12 cellular contexts compared by ENCODE assay signal in the genomic region with DNA sequence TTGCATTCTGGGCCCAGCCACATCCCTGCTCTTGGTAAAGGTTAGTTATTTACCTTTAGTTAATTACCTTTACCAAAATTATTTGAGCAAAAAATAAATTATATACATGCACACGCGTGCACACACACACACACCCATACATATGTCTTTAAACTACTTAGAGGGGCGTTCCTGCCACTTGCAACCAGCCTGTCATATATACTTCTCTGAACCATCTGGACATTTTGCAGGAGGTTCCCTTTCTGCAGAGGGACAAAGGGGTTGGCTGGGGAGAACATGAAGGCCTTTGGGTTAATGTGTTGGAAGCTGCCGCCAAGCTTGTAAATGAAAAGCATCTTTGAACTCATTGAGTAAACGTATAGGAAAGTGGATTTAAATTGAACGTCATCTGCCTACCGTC. TPM values are rescaled to one million over a fixed set of nuclear protein-coding genes. Genes with fewer than 3 reads are reported as not detected.
DNase-seq lines count a peak whose midpoint lies in the region; ATAC-seq, FAIRE-seq and TF ChIP-seq lines count a peak whose summit lies in the region.
"Had no signal": no experiment of that assay in that cellular context is flagged by ENCODE, and none has a peak within 500 bp of the region (broad histone marks: within the 10 kb centered on the region; RNA-seq: fewer than 3 reads in every experiment).

No MANE protein-coding gene starts in this region.

- TF ChIP-seq CTCF in CD14-positive monocyte (IDR thresholded peaks at IDR 0.05) (no peak), GM12865 (IDR thresholded peaks at IDR 0.05; ENCODE audit: insufficient read depth, low read depth, low read length, missing control alignments) (no peak), RWPE1 (conservative IDR thresholded peaks at IDR 0.05; ENCODE audit: low read depth) (no peak), D721Med (IDR thresholded peaks at IDR 0.05; ENCODE audit: insufficient read depth, missing control alignments) (no peak)

- POLR2A ChIA-PET in RWPE1 (lab: Yijun Ruan, JAX; ENCODE audit: low non-redundant PET) = interaction anchor here (1.1 kb wide), 1 partner anchor 144 kb away, joined by 3 read pairs; no protein-coding TSS in a partner anchor

- peaks cover 5 to 7% (median 6%) of the 10 kb centered on the region in 7 donors for H3K9me3 Mint-ChIP-seq in CD14-positive monocyte
- peaks cover 15% of the 10 kb centered on the region for H3K9me3 Mint-ChIP-seq in activated T-helper 2 cell treated with anti-CD3 and anti-CD28 coated beads, Interferon-gamma antibody, Interleukin-2, Interleukin-4, amounts not matched to agents 10 μg/mL and 5 μg/mL and 100 μg/mL, durations not matched to agents 14 hours and 24 hours and 36 hours
- H3K9me3 Mint-ChIP-seq in natural killer cell treated with Interleukin-12 subunit alpha and Interleukin-12 subunit beta and Interleukin-15 and Interleukin-18, amount 100 ng/mL, for 72 hours = no peaks in the 10 kb centered on the region

- H3K4me3 Mint-ChIP-seq in CD14-positive monocyte = peak overlapping the region in 1 of 2 donors; percentile 79
- H3K4me3 Mint-ChIP-seq in activated T-helper 2 cell treated with anti-CD3 and anti-CD28 coated beads, Interferon-gamma antibody, Interleukin-2, Interleukin-4, amounts not matched to agents 10 μg/mL and 5 μg/mL and 100 μg/mL, durations not matched to agents 14 hours and 24 hours and 36 hours (ENCODE audit: low read depth) = peak overlapping the region; percentile 17
- peak overlapping the region; percentile 65 for H3K4me3 Mint-ChIP-seq in natural killer cell treated with Interleukin-12 subunit alpha and Interleukin-12 subunit beta and Interleukin-15 and Interleukin-18, amount 100 ng/mL, for 72 hours

- peak overlapping the region; percentile 44 to 93 (median 80) for H3K27ac Mint-ChIP-seq in CD14-positive monocyte
- peak overlapping the region; percentile 88 for H3K27ac Mint-ChIP-seq in activated T-helper 2 cell treated with anti-CD3 and anti-CD28 coated beads, Interferon-gamma antibody, Interleukin-2, Interleukin-4, amounts not matched to agents 10 μg/mL and 5 μg/mL and 100 μg/mL, durations not matched to agents 14 hours and 24 hours and 36 hours
- H3K27ac Mint-ChIP-seq in natural killer cell treated with Interleukin-12 subunit alpha and Interleukin-12 subunit beta and Interleukin-15 and Interleukin-18, amount 100 ng/mL, for 72 hours = peak overlapping the region; percentile 54 to 56

- no peak for DNase-seq in CD14-positive monocyte (ENCODE audit: low spot score)
- DNase-seq in GM12865 (ENCODE audit: low read depth) = no peak
- DNase-seq in activated T-helper 2 cell treated with anti-CD3 and anti-CD28 coated beads, Interferon-gamma antibody, Interleukin-2, Interleukin-4, amounts not matched to agents 10 μg/mL and 5 μg/mL and 100 μg/mL, durations not matched to agents 14 hours and 24 hours and 36 hours (ENCODE audit: low spot score) = no peak
- no peak for DNase-seq in natural killer cell treated with Interleukin-12 subunit alpha and Interleukin-12 subunit beta and Interleukin-15 and Interleukin-18, amount 100 ng/mL, for 72 hours (ENCODE audit: low spot score)
- no peak for DNase-seq in RWPE1 (ENCODE audit: low spot score)
- DNase-seq in AG08396 (ENCODE audit: low spot score) = no peak
- DNase-seq in D721Med (ENCODE audit: insufficient read length, low spot score) = no peak
- DNase-seq: COR-L47, NCI-H2029 treated with DMSO at 0.1 percent for 48 hours, T1000 had no signal

- peaks cover 0 to 2% of the 10 kb centered on the region in 2 donors for H3K36me3 Mint-ChIP-seq in CD14-positive monocyte
- peaks cover 7% of the 10 kb centered on the region for H3K36me3 Mint-ChIP-seq in activated T-helper 2 cell treated with anti-CD3 and anti-CD28 coated beads, Interferon-gamma antibody, Interleukin-2, Interleukin-4, amounts not matched to agents 10 μg/mL and 5 μg/mL and 100 μg/mL, durations not matched to agents 14 hours and 24 hours and 36 hours (ENCODE audit: low read depth)
- no peaks in the 10 kb centered on the region for H3K36me3 Mint-ChIP-seq in natural killer cell treated with Interleukin-12 subunit alpha and Interleukin-12 subunit beta and Interleukin-15 and Interleukin-18, amount 100 ng/mL, for 72 hours

- intact Hi-C loops in CD14-positive monocyte (cut with micrococcal nuclease) = loop anchor here (5.0 kb wide), 1 partner anchor 35 kb away; no protein-coding TSS in a partner anchor
- intact Hi-C loops in activated T-helper 2 cell treated with anti-CD3 and anti-CD28 coated beads, Interferon-gamma antibody, Interleukin-2, Interleukin-4, amounts not matched to agents 10 μg/mL and 5 μg/mL and 100 μg/mL, durations not matched to agents 14 hours and 24 hours and 36 hours (cut with micrococcal nuclease) = loop anchor here (1.0 to 5.0 kb wide), 5 partner anchors 45 to 210 kb away; partner anchors contain the start of genes AFTPH and SERTAD2

- peaks cover 30% of the 10 kb centered on the region for H3K4me1 Mint-ChIP-seq in CD14-positive monocyte
- H3K4me1 Mint-ChIP-seq in activated T-helper 2 cell treated with anti-CD3 and anti-CD28 coated beads, Interferon-gamma antibody, Interleukin-2, Interleukin-4, amounts not matched to agents 10 μg/mL and 5 μg/mL and 100 μg/mL, durations not matched to agents 14 hours and 24 hours and 36 hours (ENCODE audit: low read depth) = peaks cover 24% of the 10 kb centered on the region
- peaks cover 18 to 27% of the 10 kb centered on the region in 2 donors for H3K4me1 Mint-ChIP-seq in natural killer cell treated with Interleukin-12 subunit alpha and Interleukin-12 subunit beta and Interleukin-15 and Interleukin-18, amount 100 ng/mL, for 72 hours (ENCODE audit: low read depth in 2 of 2)

- ATAC-seq in natural killer cell treated with Interleukin-12 subunit alpha and Interleukin-12 subunit beta and Interleukin-15 and Interleukin-18, amount 100 ng/mL, for 72 hours = no peak
- ATAC-seq in HG03354 (IDR thresholded peaks at IDR 0.05; ENCODE audit: poor library complexity, severe bottlenecking, unreplicated experiment) = no peak

- CTCF ChIA-PET in RWPE1 (lab: Yijun Ruan, JAX) = interaction anchor here (0.6 to 2.3 kb wide), 3 partner anchors 36 to 318 kb away, joined by 3 to 9 read pairs (median 3); no protein-coding TSS in a partner anchor

- FAIRE-seq in D721Med (lab: Jason Lieb, UNC) = no peak
- FAIRE-seq: bronchial epithelial cell had no signal

- peaks cover 1 to 8% (median 3%) of the 10 kb centered on the region in 3 donors for H3K27me3 Mint-ChIP-seq in CD14-positive monocyte (ENCODE audit: low read depth in 3 of 3)
- peaks cover 17% of the 10 kb centered on the region for H3K27me3 Mint-ChIP-seq in activated T-helper 2 cell treated with anti-CD3 and anti-CD28 coated beads, Interferon-gamma antibody, Interleukin-2, Interleukin-4, amounts not matched to agents 10 μg/mL and 5 μg/mL and 100 μg/mL, durations not matched to agents 14 hours and 24 hours and 36 hours (ENCODE audit: low read depth)
- H3K27me3 Mint-ChIP-seq in natural killer cell treated with Interleukin-12 subunit alpha and Interleukin-12 subunit beta and Interleukin-15 and Interleukin-18, amount 100 ng/mL, for 72 hours = no peaks in the 10 kb centered on the region

- peak overlapping the region; percentile 53 for H3K4me3 ChIP-seq in GM12865 (ENCODE audit: low read depth, low read length)

- no peak overlapping the region for H3K27ac ChIP-seq in RWPE1

RNA-seq across cellular contexts. Expression of gene SERTAD2, which starts 46.3 kb away (rescaled TPM):
- 1 to 10 TPM; 8.5 to 8.8 TPM for polyA plus RNA-seq in CD14-positive monocyte
- 29.2 and 31.0 TPM in 2 replicates for total RNA-seq in activated T-helper 2 cell treated with anti-CD3 and anti-CD28 coated beads, Interferon-gamma antibody, Interleukin-2, Interleukin-4, amounts not matched to agents 10 μg/mL and 5 μg/mL and 100 μg/mL, durations not matched to agents 14 hours and 24 hours and 36 hours
- 10 to 100 TPM; 15.6 to 23.9 TPM for total RNA-seq in natural killer cell treated with Interleukin-12 subunit alpha and Interleukin-12 subunit beta and Interleukin-15 and Interleukin-18, amount 100 ng/mL, for 72 hours
